In the genomic region with DNA sequence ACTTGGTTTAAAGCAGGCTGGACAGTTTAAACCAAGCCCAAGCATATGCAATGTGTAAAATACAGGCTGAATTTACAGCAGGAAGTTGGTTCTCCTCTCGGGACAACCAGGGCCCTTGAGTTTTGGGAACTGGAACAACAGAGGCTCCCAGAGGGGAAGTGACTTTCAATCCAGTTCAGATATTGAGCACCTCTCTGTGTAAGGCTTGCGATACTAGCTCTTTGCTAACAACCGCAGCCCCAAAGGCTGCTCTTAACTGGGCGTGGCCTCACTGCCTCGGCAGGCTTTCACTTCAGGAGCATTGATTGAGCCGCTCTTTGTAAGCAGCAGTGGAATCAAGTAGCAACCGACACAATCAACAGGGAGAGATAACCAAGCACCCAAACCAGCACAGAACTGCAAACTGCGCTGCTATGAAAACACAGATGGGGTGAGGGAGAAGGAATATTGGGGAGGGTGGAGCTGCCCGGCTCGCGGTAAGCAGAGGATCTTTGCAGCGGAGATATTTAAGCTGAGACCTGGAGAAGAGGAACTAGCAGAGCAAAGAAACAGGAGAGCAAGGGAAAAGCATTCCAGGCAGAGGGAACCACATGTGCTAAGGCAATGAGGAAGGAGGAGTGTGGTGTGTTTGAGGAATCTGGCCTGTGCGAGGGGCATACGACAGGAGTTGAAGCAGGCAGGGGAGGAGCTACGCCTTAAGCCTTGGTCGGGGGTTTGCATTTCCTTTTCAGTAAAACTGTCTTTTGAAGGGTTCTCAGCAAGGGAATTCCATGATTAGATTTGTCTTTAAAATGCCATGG, we compare ENCODE assay signal across 1 cellular context.
A peak's percentile ranks its signal among the peaks of the same experiment; 100 is the strongest.
TF ChIP-seq lines count a peak whose summit lies in the region.

No MANE protein-coding gene starts in this region.

TF ChIP-seq in HepG2, 621 proteins besides CTCF, POLR2A, EP300 and RAD21 (continued from another document and continues in another):
- TF ChIP-seq, protein P1, sequence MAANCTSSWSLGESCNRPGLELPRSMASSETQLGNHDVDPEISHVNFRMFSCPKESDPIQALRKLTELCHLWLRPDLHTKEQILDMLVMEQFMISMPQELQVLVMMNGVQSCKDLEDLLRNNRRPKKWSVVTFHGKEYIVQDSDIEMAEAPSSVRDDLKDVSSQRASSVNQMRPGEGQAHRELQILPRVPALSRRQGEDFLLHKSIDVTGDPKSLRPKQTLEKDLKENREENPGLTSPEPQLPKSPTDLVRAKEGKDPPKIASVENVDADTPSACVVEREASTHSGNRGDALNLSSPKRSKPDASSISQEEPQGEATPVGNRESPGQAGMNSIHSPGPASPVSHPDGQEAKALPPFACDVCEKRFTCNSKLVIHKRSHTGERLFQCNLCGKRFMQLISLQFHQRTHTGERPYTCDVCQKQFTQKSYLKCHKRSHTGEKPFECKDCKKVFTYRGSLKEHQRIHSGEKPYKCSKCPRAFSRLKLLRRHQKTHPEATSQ (CRISPR knock-in tag; IDR thresholded peaks at IDR 0.05; ENCODE audit: borderline replicate concordance): no peak
- no peak for TF ChIP-seq SIX4 (CRISPR knock-in tag; IDR thresholded peaks at IDR 0.05)
- no peak for TF ChIP-seq ATF1 (CRISPR knock-in tag; IDR thresholded peaks at IDR 0.05)
- no peak for TF ChIP-seq ZNF20 (CRISPR knock-in tag; IDR thresholded peaks at IDR 0.05)
- TF ChIP-seq ZNF598 (CRISPR knock-in tag; IDR thresholded peaks at IDR 0.05; ENCODE audit: borderline replicate concordance): no peak
- no peak for TF ChIP-seq MAFG (CRISPR knock-in tag; IDR thresholded peaks at IDR 0.05)
- no peak for TF ChIP-seq SNAPC5 (CRISPR knock-in tag; IDR thresholded peaks at IDR 0.05; ENCODE audit: borderline replicate concordance)
- no peak for TF ChIP-seq MLLT10 (CRISPR knock-in tag; IDR thresholded peaks at IDR 0.05)
- TF ChIP-seq, protein P2, sequence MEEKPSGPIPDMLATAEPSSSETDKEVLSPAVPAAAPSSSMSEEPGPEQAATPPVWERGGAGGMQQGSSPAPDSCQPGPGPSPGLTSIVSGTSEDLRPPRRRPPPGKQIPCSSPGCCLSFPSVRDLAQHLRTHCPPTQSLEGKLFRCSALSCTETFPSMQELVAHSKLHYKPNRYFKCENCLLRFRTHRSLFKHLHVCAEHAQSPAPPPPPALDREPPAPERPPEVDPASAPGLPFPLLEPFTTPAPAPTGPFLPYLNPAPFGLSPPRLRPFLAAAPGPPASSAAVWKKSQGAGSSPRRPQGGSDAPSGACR (CRISPR knock-in tag; IDR thresholded peaks at IDR 0.05): no peak
- TF ChIP-seq, protein P3, sequence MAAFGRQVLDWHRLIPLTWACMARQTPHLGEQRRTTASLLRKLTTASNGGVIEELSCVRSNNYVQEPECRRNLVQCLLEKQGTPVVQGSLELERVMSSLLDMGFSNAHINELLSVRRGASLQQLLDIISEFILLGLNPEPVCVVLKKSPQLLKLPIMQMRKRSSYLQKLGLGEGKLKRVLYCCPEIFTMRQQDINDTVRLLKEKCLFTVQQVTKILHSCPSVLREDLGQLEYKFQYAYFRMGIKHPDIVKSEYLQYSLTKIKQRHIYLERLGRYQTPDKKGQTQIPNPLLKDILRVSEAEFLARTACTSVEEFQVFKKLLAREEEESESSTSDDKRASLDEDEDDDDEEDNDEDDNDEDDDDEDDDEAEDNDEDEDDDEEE (CRISPR knock-in tag; IDR thresholded peaks at IDR 0.05): no peak
- no peak; the same call in 1 of the 2 replicates for TF ChIP-seq ZNF766 (CRISPR knock-in tag; IDR thresholded peaks at IDR 0.05; ENCODE audit: borderline replicate concordance)
- no peak for TF ChIP-seq EHMT2 (IDR thresholded peaks at IDR 0.05; ENCODE audit: borderline replicate concordance, low read depth, low read length)
- no peak for TF ChIP-seq ZNF563 (CRISPR knock-in tag; IDR thresholded peaks at IDR 0.05)
- TF ChIP-seq ZNF614 (CRISPR knock-in tag; IDR thresholded peaks at IDR 0.05; ENCODE audit: borderline replicate concordance): no peak
- TF ChIP-seq ZBTB21 (CRISPR knock-in tag; IDR thresholded peaks at IDR 0.05): no peak
- TF ChIP-seq, protein P4, sequence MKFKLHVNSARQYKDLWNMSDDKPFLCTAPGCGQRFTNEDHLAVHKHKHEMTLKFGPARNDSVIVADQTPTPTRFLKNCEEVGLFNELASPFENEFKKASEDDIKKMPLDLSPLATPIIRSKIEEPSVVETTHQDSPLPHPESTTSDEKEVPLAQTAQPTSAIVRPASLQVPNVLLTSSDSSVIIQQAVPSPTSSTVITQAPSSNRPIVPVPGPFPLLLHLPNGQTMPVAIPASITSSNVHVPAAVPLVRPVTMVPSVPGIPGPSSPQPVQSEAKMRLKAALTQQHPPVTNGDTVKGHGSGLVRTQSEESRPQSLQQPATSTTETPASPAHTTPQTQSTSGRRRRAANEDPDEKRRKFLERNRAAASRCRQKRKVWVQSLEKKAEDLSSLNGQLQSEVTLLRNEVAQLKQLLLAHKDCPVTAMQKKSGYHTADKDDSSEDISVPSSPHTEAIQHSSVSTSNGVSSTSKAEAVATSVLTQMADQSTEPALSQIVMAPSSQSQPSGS (CRISPR knock-in tag; IDR thresholded peaks at IDR 0.05): no peak
- peak; percentile 10; the same call in 1 of the 2 replicates for TF ChIP-seq RXRA (CRISPR knock-in tag; IDR thresholded peaks at IDR 0.05)
- no peak for TF ChIP-seq FOXO1 (CRISPR knock-in tag; IDR thresholded peaks at IDR 0.05)
- TF ChIP-seq RARG (CRISPR knock-in tag; IDR thresholded peaks at IDR 0.05; ENCODE audit: low read depth): no peak
- no peak for TF ChIP-seq CEBPG (CRISPR knock-in tag; IDR thresholded peaks at IDR 0.05)
- no peak for TF ChIP-seq ZNF329 (CRISPR knock-in tag; IDR thresholded peaks at IDR 0.05; ENCODE audit: low read depth)
- TF ChIP-seq, protein P5, sequence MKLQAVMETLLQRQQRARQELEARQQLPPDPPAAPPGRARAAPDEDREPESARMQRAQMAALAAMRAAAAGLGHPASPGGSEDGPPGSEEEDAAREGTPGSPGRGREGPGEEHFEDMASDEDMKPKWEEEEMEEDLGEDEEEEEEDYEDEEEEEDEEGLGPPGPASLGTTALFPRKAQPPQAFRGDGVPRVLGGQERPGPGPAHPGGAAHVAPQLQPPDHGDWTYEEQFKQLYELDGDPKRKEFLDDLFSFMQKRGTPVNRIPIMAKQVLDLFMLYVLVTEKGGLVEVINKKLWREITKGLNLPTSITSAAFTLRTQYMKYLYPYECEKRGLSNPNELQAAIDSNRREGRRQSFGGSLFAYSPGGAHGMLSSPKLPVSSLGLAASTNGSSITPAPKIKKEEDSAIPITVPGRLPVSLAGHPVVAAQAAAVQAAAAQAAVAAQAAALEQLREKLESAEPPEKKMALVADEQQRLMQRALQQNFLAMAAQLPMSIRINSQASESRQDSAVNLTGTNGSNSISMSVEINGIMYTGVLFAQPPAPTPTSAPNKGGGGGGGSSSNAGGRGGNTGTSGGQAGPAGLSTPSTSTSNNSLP (IDR thresholded peaks at IDR 0.05; ENCODE audit: low read depth, low read length): no peak
- no peak for TF ChIP-seq ZBTB7A (CRISPR knock-in tag; IDR thresholded peaks at IDR 0.05)
- TF ChIP-seq SALL1 (CRISPR knock-in tag; IDR thresholded peaks at IDR 0.05): peak; percentile 23; the same call in 1 of the 2 replicates
- no peak for TF ChIP-seq HNRNPL (IDR thresholded peaks at IDR 0.05; ENCODE audit: low read depth, low read length)
- TF ChIP-seq ZNF776 (CRISPR knock-in tag; IDR thresholded peaks at IDR 0.05): no peak
- 0 out of 2 replicates have a peak, but pooled peaks have one; percentile 41 for TF ChIP-seq ZNF441 (CRISPR knock-in tag; IDR thresholded peaks at IDR 0.05; ENCODE audit: borderline replicate concordance)
- TF ChIP-seq POGZ (CRISPR knock-in tag; IDR thresholded peaks at IDR 0.05): no peak
- TF ChIP-seq NR3C1 (CRISPR knock-in tag; IDR thresholded peaks at IDR 0.05): no peak
- no peak; the same call in 1 of the 2 replicates for TF ChIP-seq ZBTB38 (CRISPR knock-in tag; IDR thresholded peaks at IDR 0.05)
- no peak for TF ChIP-seq HNRNPUL1 (IDR thresholded peaks at IDR 0.05; ENCODE audit: low read depth, low read length)
- TF ChIP-seq, protein P6, sequence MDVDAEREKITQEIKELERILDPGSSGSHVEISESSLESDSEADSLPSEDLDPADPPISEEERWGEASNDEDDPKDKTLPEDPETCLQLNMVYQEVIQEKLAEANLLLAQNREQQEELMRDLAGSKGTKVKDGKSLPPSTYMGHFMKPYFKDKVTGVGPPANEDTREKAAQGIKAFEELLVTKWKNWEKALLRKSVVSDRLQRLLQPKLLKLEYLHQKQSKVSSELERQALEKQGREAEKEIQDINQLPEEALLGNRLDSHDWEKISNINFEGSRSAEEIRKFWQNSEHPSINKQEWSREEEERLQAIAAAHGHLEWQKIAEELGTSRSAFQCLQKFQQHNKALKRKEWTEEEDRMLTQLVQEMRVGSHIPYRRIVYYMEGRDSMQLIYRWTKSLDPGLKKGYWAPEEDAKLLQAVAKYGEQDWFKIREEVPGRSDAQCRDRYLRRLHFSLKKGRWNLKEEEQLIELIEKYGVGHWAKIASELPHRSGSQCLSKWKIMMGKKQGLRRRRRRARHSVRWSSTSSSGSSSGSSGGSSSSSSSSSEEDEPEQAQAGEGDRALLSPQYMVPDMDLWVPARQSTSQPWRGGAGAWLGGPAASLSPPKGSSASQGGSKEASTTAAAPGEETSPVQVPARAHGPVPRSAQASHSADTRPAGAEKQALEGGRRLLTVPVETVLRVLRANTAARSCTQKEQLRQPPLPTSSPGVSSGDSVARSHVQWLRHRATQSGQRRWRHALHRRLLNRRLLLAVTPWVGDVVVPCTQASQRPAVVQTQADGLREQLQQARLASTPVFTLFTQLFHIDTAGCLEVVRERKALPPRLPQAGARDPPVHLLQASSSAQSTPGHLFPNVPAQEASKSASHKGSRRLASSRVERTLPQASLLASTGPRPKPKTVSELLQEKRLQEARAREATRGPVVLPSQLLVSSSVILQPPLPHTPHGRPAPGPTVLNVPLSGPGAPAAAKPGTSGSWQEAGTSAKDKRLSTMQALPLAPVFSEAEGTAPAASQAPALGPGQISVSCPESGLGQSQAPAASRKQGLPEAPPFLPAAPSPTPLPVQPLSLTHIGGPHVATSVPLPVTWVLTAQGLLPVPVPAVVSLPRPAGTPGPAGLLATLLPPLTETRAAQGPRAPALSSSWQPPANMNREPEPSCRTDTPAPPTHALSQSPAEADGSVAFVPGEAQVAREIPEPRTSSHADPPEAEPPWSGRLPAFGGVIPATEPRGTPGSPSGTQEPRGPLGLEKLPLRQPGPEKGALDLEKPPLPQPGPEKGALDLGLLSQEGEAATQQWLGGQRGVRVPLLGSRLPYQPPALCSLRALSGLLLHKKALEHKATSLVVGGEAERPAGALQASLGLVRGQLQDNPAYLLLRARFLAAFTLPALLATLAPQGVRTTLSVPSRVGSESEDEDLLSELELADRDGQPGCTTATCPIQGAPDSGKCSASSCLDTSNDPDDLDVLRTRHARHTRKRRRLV (CRISPR knock-in tag; IDR thresholded peaks at IDR 0.05): no peak
- TF ChIP-seq ZSCAN9 (CRISPR knock-in tag; IDR thresholded peaks at IDR 0.05; ENCODE audit: borderline replicate concordance): no peak
- TF ChIP-seq ZNF234 (CRISPR knock-in tag; conservative IDR thresholded peaks at IDR 0.05): no peak
- no peak for TF ChIP-seq ATRX (CRISPR knock-in tag; IDR thresholded peaks at IDR 0.05; ENCODE audit: borderline replicate concordance)
- TF ChIP-seq HMGXB3 (CRISPR knock-in tag; IDR thresholded peaks at IDR 0.05; ENCODE audit: borderline replicate concordance): no peak
- no peak for TF ChIP-seq STAT5B (CRISPR knock-in tag; IDR thresholded peaks at IDR 0.05)
- TF ChIP-seq ZNF781 (CRISPR knock-in tag; IDR thresholded peaks at IDR 0.05; ENCODE audit: borderline replicate concordance, not compliant biosample characterization): no peak
- TF ChIP-seq SP4 (CRISPR knock-in tag; IDR thresholded peaks at IDR 0.05): 0 out of 2 replicates have a peak, but pooled peaks have one; percentile 19
- no peak for TF ChIP-seq EED (CRISPR knock-in tag; IDR thresholded peaks at IDR 0.05)
- TF ChIP-seq ZBTB1 (CRISPR knock-in tag; IDR thresholded peaks at IDR 0.05; ENCODE audit: borderline replicate concordance): no peak
- TF ChIP-seq ZNF556 (CRISPR knock-in tag; IDR thresholded peaks at IDR 0.05; ENCODE audit: borderline replicate concordance): no peak
- TF ChIP-seq LRRFIP1 (CRISPR knock-in tag; conservative IDR thresholded peaks at IDR 0.05): no peak
- peak; percentile 44 for TF ChIP-seq SAP130 (CRISPR knock-in tag; IDR thresholded peaks at IDR 0.05; ENCODE audit: low read depth)
